13 cellular contexts compared by ENCODE assay signal in genomic region chr4:119498520-119498919, GRCh38.
DNase-seq lines count a peak whose midpoint lies in the region; ATAC-seq lines count a peak whose summit lies in the region.
"Had no signal": no experiment of that assay in that cellular context is flagged by ENCODE, and none has a peak within 500 bp of the region (broad histone marks: within the 10 kb centered on the region; RNA-seq: fewer than 3 reads in every experiment).

No MANE protein-coding gene starts in this region.

- H3K27ac Mint-ChIP-seq in natural killer cell treated with Interleukin-12 subunit alpha and Interleukin-12 subunit beta and Interleukin-15 and Interleukin-18, amount 100 ng/mL, for 72 hours: no peak overlapping the region
- H3K27ac Mint-ChIP-seq: activated B cell treated with CpG ODN at 0.5 μM for 24 hours had no signal

- peaks cover 7% of the 10 kb centered on the region for H3K36me3 Mint-ChIP-seq in natural killer cell treated with Interleukin-12 subunit alpha and Interleukin-12 subunit beta and Interleukin-15 and Interleukin-18, amount 100 ng/mL, for 72 hours

- H3K4me3 Mint-ChIP-seq in natural killer cell treated with Interleukin-12 subunit alpha and Interleukin-12 subunit beta and Interleukin-15 and Interleukin-18, amount 100 ng/mL, for 72 hours: no peak overlapping the region
- H3K4me3 Mint-ChIP-seq: activated B cell treated with CpG ODN at 0.5 μM for 24 hours had no signal

- ATAC-seq in HG02870 (IDR thresholded peaks at IDR 0.05; ENCODE audit: unreplicated experiment): no peak
- no peak for ATAC-seq in natural killer cell treated with Interleukin-12 subunit alpha and Interleukin-12 subunit beta and Interleukin-15 and Interleukin-18, amount 100 ng/mL, for 72 hours

- peaks cover 54% of the 10 kb centered on the region for H3K36me3 ChIP-seq in neuron (ENCODE audit: insufficient read depth, low read length)

- DNase-seq in AML-193 (lab: John Stamatoyannopoulos, UW) (peak; percentile 2 to 18), NCI-H510A (lab: John Stamatoyannopoulos, UW) (peak; percentile 61), fibroblast of peridontal ligament (ENCODE audit: extremely low read depth) (peak; percentile 57), SHP77 treated with DMSO at 0.1 percent for 48 hours (lab: John Stamatoyannopoulos, UW) (no peak)
- DNase-seq in stimulated activated CD4-positive, alpha-beta T cell treated with anti-CD3 and anti-CD28 coated beads, Interleukin-2, amount 100 ng/mL, for 24 hours: no peak
- DNase-seq in natural killer cell treated with Interleukin-12 subunit alpha and Interleukin-12 subunit beta and Interleukin-15 and Interleukin-18, amount 100 ng/mL, for 72 hours (ENCODE audit: low spot score): no peak
- DNase-seq: activated B cell treated with CpG ODN at 0.5 μM for 24 hours; effector CD8-positive, alpha-beta T cell; H7; NCI-H774 had no signal

- no peaks in the 10 kb centered on the region for H3K27me3 Mint-ChIP-seq in natural killer cell treated with Interleukin-12 subunit alpha and Interleukin-12 subunit beta and Interleukin-15 and Interleukin-18, amount 100 ng/mL, for 72 hours
- H3K27me3 Mint-ChIP-seq: activated B cell treated with CpG ODN at 0.5 μM for 24 hours had no signal

- peaks cover 27% of the 10 kb centered on the region for H3K4me1 ChIP-seq in neuron (ENCODE audit: insufficient read depth, low read length)
- H3K4me1 ChIP-seq: BLaER1 had no signal

- no peak overlapping the region for H3K4me3 ChIP-seq in neuron (ENCODE audit: low read length)
- H3K4me3 ChIP-seq: BLaER1 had no signal

- no peaks in the 10 kb centered on the region for H3K9me3 ChIP-seq in neuron (ENCODE audit: low read length)
- H3K9me3 ChIP-seq: BLaER1 had no signal

- no peaks in the 10 kb centered on the region for H3K4me1 Mint-ChIP-seq in natural killer cell treated with Interleukin-12 subunit alpha and Interleukin-12 subunit beta and Interleukin-15 and Interleukin-18, amount 100 ng/mL, for 72 hours (ENCODE audit: low read depth in 2 of 2)
- H3K4me1 Mint-ChIP-seq: activated B cell treated with CpG ODN at 0.5 μM for 24 hours had no signal

- no peaks in the 10 kb centered on the region for H3K27me3 ChIP-seq in neuron (ENCODE audit: insufficient read depth, low read length)
- H3K27me3 ChIP-seq: BLaER1 had no signal

- H3K9me3 Mint-ChIP-seq in natural killer cell treated with Interleukin-12 subunit alpha and Interleukin-12 subunit beta and Interleukin-15 and Interleukin-18, amount 100 ng/mL, for 72 hours: no peaks in the 10 kb centered on the region
- H3K9me3 Mint-ChIP-seq: activated B cell treated with CpG ODN at 0.5 μM for 24 hours had no signal

- peak overlapping the region; percentile 13 for H2AFZ ChIP-seq in neuron (ENCODE audit: low read depth, low read length)

Comparison
In these comparisons a context has a peak if more than half of its experiments do, and no peak if none do; other contexts are left out.
1. DNase-seq: peak in AML-193 (2 of 2), NCI-H510A (single experiment) and fibroblast of peridontal ligament (single experiment); none in SHP77 treated with DMSO at 0.1 percent for 48 hours (single experiment), stimulated activated CD4-positive, alpha-beta T cell treated with anti-CD3 and anti-CD28 coated beads, Interleukin-2, amount 100 ng/mL, for 24 hours (0 of 2) and natural killer cell treated with Interleukin-12 subunit alpha and Interleukin-12 subunit beta and Interleukin-15 and Interleukin-18, amount 100 ng/mL, for 72 hours (single experiment).